ENCODE assay signal across 8 cellular contexts in genomic region chr12:104064842-104065441, GRCh38. TPM values are rescaled to one million over a fixed set of nuclear protein-coding genes. Genes with fewer than 3 reads are reported as not detected.
DNase-seq lines count a peak whose midpoint lies in the region; ATAC-seq and TF ChIP-seq lines count a peak whose summit lies in the region.

No MANE protein-coding gene starts in this region.

- DNase-seq in AG08395 (ENCODE audit: low spot score) (peak; percentile 10), body of pancreas (peak; percentile 20 to 44 (median 32)), islet precursor cell (peak; percentile 59), NCI-H2107 (lab: John Stamatoyannopoulos, UW) (no peak)
- no peak for DNase-seq in Jurkat, Clone E6-1 (ENCODE audit: low read depth, low spot score)

- peak; percentile 15 for ATAC-seq in GM18870 (IDR thresholded peaks at IDR 0.05; ENCODE audit: unreplicated experiment)
- ATAC-seq in body of pancreas, result peak; percentile 30
- no peak for ATAC-seq in GM19463 (IDR thresholded peaks at IDR 0.05; ENCODE audit: unreplicated experiment)

- H3K27ac ChIP-seq in body of pancreas, result peak overlapping the region; percentile 75 to 88 (median 84)
- H3K27ac ChIP-seq in stomach smooth muscle (ENCODE audit: low read length), result peak overlapping the region; percentile 86

- TF ChIP-seq POLR2A in body of pancreas (IDR thresholded peaks at IDR 0.05), result no peak

- H3K4me1 ChIP-seq in body of pancreas, result peaks cover 16% of the 10 kb centered on the region
- peaks cover 20% of the 10 kb centered on the region for H3K4me1 ChIP-seq in stomach smooth muscle (ENCODE audit: control insufficient read depth, insufficient read depth, low read length)

- 0 to 2% methylated on average over 34 to 38 of the region's 41 CpGs for WGBS in body of pancreas, 2 donors

- H3K36me3 ChIP-seq in body of pancreas (replicated peaks in 1 of 2; ENCODE audit: insufficient read depth in 1 of 2, low read depth in 2 of 2), result peaks cover 0 to 2% of the 10 kb centered on the region in 2 donors
- peaks cover 2 to 6% of the 10 kb centered on the region in 2 donors for H3K36me3 ChIP-seq in stomach smooth muscle (ENCODE audit: control insufficient read depth in 2 of 2, insufficient read depth in 2 of 2, low read length in 2 of 2)

- H3K27me3 ChIP-seq in body of pancreas, result no peaks in the 10 kb centered on the region
- H3K27me3 ChIP-seq in stomach smooth muscle (ENCODE audit: control insufficient read depth in 1 of 2, insufficient read depth in 2 of 2, low read length in 2 of 2), result no peaks in the 10 kb centered on the region

- H3K9me3 ChIP-seq in body of pancreas, result no peaks in the 10 kb centered on the region
- no peaks in the 10 kb centered on the region for H3K9me3 ChIP-seq in stomach smooth muscle (ENCODE audit: control insufficient read depth in 2 of 2, low read length in 2 of 2)

- H3K4me3 ChIP-seq in Jurkat, Clone E6-1 (ENCODE audit: low read length), result peak overlapping the region; percentile 93
- H3K4me3 ChIP-seq in body of pancreas (peak overlapping the region; percentile 60 to 84), stomach smooth muscle (ENCODE audit: low read length in 2 of 2) (peak overlapping the region; percentile 82 to 93)

- TF ChIP-seq CTCF in body of pancreas (IDR thresholded peaks at IDR 0.05), result no peak

- peak overlapping the region; percentile 85 to 91 for H3K9ac ChIP-seq in stomach smooth muscle (ENCODE audit: low read length in 2 of 2)

- intact Hi-C loops in body of pancreas (cut with DNase I), result no loop called here

RNA-seq across cellular contexts. Expression of gene HCFC2, which starts 0.6 kb away (rescaled TPM):
- 7.1 TPM for polyA plus RNA-seq in Jurkat, Clone E6-1 (2012; ENCODE audit: insufficient read depth, insufficient read length)
- 10 to 100 TPM; 14.5 to 15.8 TPM for total RNA-seq in body of pancreas

RNA-seq across cellular contexts. Expression of gene GLT8D2, which starts 15.0 kb away (rescaled TPM):
- not detected for polyA plus RNA-seq in Jurkat, Clone E6-1 (2012; ENCODE audit: insufficient read depth, insufficient read length)
- total RNA-seq in body of pancreas, result 1 to 10 TPM in 1 of 2 donors, under 1 TPM in 1; 0.99 to 6.0 TPM

Comparison
In these comparisons a context has a peak if more than half of its experiments do, and no peak if none do; other contexts are left out.
1. DNase-seq: peak in AG08395 (single experiment), body of pancreas (4 of 4) and islet precursor cell (single experiment); none in Jurkat, Clone E6-1 (single experiment) and NCI-H2107 (single experiment).
2. Peak in every context shown above with its lines, with median percentiles within 50 percentile points of each other: H3K4me3 ChIP-seq.